In the genomic region with DNA sequence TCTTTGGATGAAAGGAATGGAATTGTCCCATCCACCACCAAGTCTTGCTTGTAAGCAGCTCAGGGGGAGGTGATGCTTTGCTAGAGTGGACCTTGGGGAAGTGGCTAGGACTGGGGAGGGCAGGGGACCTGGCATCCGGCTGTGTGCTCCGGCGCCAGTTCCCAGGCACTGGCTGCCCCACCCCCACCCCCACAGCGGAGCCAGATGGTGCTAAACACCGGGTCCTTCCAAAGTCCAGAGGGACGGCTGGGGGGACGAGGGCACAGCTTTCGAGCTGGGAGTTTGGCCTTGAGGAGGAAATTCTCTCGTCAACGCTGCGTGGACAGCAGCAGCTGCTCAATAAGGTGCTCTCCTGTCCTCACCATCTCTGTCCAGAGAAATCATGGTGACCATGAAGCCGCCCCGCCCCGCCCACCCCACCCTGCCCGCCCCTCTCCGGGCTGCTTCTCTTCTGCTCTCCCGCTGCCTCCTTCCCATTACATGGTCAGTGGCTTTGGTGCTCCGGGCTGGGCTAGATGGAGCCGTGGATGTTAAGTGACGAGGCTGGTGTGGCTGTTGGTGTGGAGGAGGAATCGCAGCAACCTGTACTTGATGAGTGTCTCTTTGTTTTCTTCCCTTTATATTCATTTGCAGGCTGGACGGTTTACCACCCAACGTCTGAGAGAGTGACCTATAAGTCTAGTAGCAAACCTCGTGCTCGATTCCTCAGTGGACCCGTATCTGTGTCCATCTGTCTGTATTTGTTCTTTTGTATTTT, we compare ENCODE assay signal across 1 cellular context.
TF ChIP-seq lines count a peak whose summit lies in the region.

No MANE protein-coding gene starts in this region.

TF ChIP-seq in HepG2, 621 proteins besides CTCF, POLR2A, EP300 and RAD21 (continued from another document and continues in another):
- TF ChIP-seq, protein P1, sequence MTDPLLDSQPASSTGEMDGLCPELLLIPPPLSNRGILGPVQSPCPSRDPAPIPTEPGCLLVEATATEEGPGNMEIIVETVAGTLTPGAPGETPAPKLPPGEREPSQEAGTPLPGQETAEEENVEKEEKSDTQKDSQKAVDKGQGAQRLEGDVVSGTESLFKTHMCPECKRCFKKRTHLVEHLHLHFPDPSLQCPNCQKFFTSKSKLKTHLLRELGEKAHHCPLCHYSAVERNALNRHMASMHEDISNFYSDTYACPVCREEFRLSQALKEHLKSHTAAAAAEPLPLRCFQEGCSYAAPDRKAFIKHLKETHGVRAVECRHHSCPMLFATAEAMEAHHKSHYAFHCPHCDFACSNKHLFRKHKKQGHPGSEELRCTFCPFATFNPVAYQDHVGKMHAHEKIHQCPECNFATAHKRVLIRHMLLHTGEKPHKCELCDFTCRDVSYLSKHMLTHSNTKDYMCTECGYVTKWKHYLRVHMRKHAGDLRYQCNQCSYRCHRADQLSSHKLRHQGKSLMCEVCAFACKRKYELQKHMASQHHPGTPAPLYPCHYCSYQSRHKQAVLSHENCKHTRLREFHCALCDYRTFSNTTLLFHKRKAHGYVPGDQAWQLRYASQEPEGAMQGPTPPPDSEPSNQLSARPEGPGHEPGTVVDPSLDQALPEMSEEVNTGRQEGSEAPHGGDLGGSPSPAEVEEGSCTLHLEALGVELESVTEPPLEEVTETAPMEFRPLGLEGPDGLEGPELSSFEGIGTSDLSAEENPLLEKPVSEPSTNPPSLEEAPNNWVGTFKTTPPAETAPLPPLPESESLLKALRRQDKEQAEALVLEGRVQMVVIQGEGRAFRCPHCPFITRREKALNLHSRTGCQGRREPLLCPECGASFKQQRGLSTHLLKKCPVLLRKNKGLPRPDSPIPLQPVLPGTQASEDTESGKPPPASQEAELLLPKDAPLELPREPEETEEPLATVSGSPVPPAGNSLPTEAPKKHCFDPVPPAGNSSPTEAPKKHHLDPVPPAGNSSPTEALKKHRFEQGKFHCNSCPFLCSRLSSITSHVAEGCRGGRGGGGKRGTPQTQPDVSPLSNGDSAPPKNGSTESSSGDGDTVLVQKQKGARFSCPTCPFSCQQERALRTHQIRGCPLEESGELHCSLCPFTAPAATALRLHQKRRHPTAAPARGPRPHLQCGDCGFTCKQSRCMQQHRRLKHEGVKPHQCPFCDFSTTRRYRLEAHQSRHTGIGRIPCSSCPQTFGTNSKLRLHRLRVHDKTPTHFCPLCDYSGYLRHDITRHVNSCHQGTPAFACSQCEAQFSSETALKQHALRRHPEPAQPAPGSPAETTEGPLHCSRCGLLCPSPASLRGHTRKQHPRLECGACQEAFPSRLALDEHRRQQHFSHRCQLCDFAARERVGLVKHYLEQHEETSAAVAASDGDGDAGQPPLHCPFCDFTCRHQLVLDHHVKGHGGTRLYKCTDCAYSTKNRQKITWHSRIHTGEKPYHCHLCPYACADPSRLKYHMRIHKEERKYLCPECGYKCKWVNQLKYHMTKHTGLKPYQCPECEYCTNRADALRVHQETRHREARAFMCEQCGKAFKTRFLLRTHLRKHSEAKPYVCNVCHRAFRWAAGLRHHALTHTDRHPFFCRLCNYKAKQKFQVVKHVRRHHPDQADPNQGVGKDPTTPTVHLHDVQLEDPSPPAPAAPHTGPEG (CRISPR knock-in tag; IDR thresholded peaks at IDR 0.05), result no peak
- 0 out of 2 replicates have a peak, but pooled peaks have one; percentile 26 for TF ChIP-seq ZKSCAN1 (IDR thresholded peaks at IDR 0.05; ENCODE audit: low read length)
- TF ChIP-seq ZNF274 (CRISPR knock-in tag; IDR thresholded peaks at IDR 0.05), result no peak
- no peak for TF ChIP-seq CREB1 (IDR thresholded peaks at IDR 0.05)
- TF ChIP-seq CREB1 (CRISPR knock-in tag; IDR thresholded peaks at IDR 0.05), result no peak
- TF ChIP-seq, protein P2, sequence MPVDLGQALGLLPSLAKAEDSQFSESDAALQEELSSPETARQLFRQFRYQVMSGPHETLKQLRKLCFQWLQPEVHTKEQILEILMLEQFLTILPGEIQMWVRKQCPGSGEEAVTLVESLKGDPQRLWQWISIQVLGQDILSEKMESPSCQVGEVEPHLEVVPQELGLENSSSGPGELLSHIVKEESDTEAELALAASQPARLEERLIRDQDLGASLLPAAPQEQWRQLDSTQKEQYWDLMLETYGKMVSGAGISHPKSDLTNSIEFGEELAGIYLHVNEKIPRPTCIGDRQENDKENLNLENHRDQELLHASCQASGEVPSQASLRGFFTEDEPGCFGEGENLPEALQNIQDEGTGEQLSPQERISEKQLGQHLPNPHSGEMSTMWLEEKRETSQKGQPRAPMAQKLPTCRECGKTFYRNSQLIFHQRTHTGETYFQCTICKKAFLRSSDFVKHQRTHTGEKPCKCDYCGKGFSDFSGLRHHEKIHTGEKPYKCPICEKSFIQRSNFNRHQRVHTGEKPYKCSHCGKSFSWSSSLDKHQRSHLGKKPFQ (CRISPR knock-in tag; IDR thresholded peaks at IDR 0.05; ENCODE audit: insufficient replicate concordance), result no peak
- peak; percentile 40 for TF ChIP-seq CCAR2 (optimal IDR thresholded peaks at IDR 0.05; ENCODE audit: low read depth, low read length)
- TF ChIP-seq ZNF543 (CRISPR knock-in tag; IDR thresholded peaks at IDR 0.05), result no peak
- TF ChIP-seq CCDC6 (CRISPR knock-in tag; IDR thresholded peaks at IDR 0.05), result 0 out of 2 replicates have a peak, but pooled peaks have one; percentile 59
- no peak for TF ChIP-seq U2AF1 (optimal IDR thresholded peaks at IDR 0.05; ENCODE audit: low read depth, low read length)
- no peak for TF ChIP-seq TBP (CRISPR knock-in tag; IDR thresholded peaks at IDR 0.05)
- TF ChIP-seq, protein P3, sequence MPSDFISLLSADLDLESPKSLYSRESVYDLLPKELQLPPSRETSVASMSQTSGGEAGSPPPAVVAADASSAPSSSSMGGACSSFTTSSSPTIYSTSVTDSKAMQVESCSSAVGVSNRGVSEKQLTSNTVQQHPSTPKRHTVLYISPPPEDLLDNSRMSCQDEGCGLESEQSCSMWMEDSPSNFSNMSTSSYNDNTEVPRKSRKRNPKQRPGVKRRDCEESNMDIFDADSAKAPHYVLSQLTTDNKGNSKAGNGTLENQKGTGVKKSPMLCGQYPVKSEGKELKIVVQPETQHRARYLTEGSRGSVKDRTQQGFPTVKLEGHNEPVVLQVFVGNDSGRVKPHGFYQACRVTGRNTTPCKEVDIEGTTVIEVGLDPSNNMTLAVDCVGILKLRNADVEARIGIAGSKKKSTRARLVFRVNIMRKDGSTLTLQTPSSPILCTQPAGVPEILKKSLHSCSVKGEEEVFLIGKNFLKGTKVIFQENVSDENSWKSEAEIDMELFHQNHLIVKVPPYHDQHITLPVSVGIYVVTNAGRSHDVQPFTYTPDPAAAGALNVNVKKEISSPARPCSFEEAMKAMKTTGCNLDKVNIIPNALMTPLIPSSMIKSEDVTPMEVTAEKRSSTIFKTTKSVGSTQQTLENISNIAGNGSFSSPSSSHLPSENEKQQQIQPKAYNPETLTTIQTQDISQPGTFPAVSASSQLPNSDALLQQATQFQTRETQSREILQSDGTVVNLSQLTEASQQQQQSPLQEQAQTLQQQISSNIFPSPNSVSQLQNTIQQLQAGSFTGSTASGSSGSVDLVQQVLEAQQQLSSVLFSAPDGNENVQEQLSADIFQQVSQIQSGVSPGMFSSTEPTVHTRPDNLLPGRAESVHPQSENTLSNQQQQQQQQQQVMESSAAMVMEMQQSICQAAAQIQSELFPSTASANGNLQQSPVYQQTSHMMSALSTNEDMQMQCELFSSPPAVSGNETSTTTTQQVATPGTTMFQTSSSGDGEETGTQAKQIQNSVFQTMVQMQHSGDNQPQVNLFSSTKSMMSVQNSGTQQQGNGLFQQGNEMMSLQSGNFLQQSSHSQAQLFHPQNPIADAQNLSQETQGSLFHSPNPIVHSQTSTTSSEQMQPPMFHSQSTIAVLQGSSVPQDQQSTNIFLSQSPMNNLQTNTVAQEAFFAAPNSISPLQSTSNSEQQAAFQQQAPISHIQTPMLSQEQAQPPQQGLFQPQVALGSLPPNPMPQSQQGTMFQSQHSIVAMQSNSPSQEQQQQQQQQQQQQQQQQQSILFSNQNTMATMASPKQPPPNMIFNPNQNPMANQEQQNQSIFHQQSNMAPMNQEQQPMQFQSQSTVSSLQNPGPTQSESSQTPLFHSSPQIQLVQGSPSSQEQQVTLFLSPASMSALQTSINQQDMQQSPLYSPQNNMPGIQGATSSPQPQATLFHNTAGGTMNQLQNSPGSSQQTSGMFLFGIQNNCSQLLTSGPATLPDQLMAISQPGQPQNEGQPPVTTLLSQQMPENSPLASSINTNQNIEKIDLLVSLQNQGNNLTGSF (CRISPR knock-in tag; IDR thresholded peaks at IDR 0.05), result 0 out of 2 replicates have a peak, but pooled peaks have one; percentile 4
- TF ChIP-seq SP1 (IDR thresholded peaks at IDR 0.05), result no peak
- TF ChIP-seq SP1 (CRISPR knock-in tag; IDR thresholded peaks at IDR 0.05), result no peak
- 0 out of 2 replicates have a peak, but pooled peaks have one; percentile 63 for TF ChIP-seq ZNF205 (CRISPR knock-in tag; IDR thresholded peaks at IDR 0.05)
- TF ChIP-seq CENPX (CRISPR knock-in tag; IDR thresholded peaks at IDR 0.05), result no peak
- TF ChIP-seq GATA4 (IDR thresholded peaks at IDR 0.05; ENCODE audit: borderline replicate concordance, low read depth), result peak; percentile 57; the same call in 1 of the 2 replicates
- no peak for TF ChIP-seq ZFAT (CRISPR knock-in tag; conservative IDR thresholded peaks at IDR 0.05)
- peak; percentile 37; the same call in 1 of the 2 replicates for TF ChIP-seq RCOR2 (CRISPR knock-in tag; IDR thresholded peaks at IDR 0.05)
- no peak for TF ChIP-seq IKZF1 (IDR thresholded peaks at IDR 0.05)
- TF ChIP-seq MAFK (conservative IDR thresholded peaks at IDR 0.05 in 1 of 2, IDR thresholded peaks at IDR 0.05 in 1 of 2; ENCODE audit: low read length in 2 of 2), result no peak
- TF ChIP-seq FOSL1 (CRISPR knock-in tag; IDR thresholded peaks at IDR 0.05; ENCODE audit: borderline replicate concordance), result no peak
- TF ChIP-seq ZFX (CRISPR knock-in tag; IDR thresholded peaks at IDR 0.05; ENCODE audit: low read depth), result 0 out of 2 replicates have a peak, but pooled peaks have one; percentile 4
- TF ChIP-seq ZNF607 (CRISPR knock-in tag; IDR thresholded peaks at IDR 0.05; ENCODE audit: borderline replicate concordance), result no peak
- TF ChIP-seq ZNF768 (CRISPR knock-in tag; IDR thresholded peaks at IDR 0.05), result no peak
- TF ChIP-seq ZBTB20 (CRISPR knock-in tag; IDR thresholded peaks at IDR 0.05; ENCODE audit: borderline replicate concordance, low read depth), result peak; percentile 73; the same call in 1 of the 2 replicates
- TF ChIP-seq ETV6 (CRISPR knock-in tag; conservative IDR thresholded peaks at IDR 0.05), result no peak
- TF ChIP-seq SOX13 (IDR thresholded peaks at IDR 0.05), result no peak
- peak in 1 of 2 experiments; percentile 80; a peak in 1 of 4 replicates for TF ChIP-seq SOX13 (CRISPR knock-in tag; conservative IDR thresholded peaks at IDR 0.05 in 1 of 2, IDR thresholded peaks at IDR 0.05 in 1 of 2)
- TF ChIP-seq, protein P4, sequence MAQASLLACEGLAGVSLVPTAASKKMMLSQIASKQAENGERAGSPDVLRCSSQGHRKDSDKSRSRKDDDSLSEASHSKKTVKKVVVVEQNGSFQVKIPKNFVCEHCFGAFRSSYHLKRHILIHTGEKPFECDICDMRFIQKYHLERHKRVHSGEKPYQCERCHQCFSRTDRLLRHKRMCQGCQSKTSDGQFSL (CRISPR knock-in tag; IDR thresholded peaks at IDR 0.05), result peak; percentile 55; the same call in 1 of the 2 replicates
- TF ChIP-seq, protein P5, sequence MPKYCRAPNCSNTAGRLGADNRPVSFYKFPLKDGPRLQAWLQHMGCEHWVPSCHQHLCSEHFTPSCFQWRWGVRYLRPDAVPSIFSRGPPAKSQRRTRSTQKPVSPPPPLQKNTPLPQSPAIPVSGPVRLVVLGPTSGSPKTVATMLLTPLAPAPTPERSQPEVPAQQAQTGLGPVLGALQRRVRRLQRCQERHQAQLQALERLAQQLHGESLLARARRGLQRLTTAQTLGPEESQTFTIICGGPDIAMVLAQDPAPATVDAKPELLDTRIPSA (CRISPR knock-in tag; IDR thresholded peaks at IDR 0.05; ENCODE audit: borderline replicate concordance), result no peak
- TF ChIP-seq ZNF292 (CRISPR knock-in tag; IDR thresholded peaks at IDR 0.05; ENCODE audit: borderline replicate concordance, low read depth), result peak; percentile 84
- TF ChIP-seq, protein P6, sequence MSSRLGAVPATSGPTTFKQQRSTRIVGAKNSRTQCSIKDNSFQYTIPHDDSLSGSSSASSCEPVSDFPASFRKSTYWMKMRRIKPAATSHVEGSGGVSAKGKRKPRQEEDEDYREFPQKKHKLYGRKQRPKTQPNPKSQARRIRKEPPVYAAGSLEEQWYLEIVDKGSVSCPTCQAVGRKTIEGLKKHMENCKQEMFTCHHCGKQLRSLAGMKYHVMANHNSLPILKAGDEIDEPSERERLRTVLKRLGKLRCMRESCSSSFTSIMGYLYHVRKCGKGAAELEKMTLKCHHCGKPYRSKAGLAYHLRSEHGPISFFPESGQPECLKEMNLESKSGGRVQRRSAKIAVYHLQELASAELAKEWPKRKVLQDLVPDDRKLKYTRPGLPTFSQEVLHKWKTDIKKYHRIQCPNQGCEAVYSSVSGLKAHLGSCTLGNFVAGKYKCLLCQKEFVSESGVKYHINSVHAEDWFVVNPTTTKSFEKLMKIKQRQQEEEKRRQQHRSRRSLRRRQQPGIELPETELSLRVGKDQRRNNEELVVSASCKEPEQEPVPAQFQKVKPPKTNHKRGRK (CRISPR knock-in tag; IDR thresholded peaks at IDR 0.05), result no peak
- TF ChIP-seq ZNF484 (CRISPR knock-in tag; IDR thresholded peaks at IDR 0.05; ENCODE audit: borderline replicate concordance, low read depth), result no peak
